Comparison of ENCODE assay signal across 16 cellular contexts in the genomic region with DNA sequence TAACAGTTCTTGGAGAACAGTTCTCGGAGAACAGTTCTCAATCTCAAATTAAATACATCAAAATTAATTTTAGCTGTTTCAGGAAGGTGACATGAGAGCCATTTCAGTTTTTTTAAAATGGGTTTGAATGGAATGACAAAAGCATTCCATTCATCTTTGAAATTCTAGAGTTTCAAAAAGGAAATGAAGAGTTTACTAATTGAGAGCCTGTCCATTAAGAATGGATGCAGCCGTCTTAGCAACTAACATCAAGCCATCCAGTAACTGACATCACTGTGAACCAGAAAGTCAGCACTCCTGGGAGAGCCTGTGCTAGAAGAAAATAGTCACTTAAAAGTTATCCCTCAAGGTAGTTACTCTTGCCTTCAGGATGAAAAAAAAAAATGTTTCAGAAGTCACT. TPM values are rescaled to one million over a fixed set of nuclear protein-coding genes. Genes with fewer than 3 reads are reported as not detected.
DNase-seq lines count a peak whose midpoint lies in the region; TF ChIP-seq lines count a peak whose summit lies in the region.
"Had no signal": no experiment of that assay in that cellular context is flagged by ENCODE, and none has a peak within 500 bp of the region (broad histone marks: within the 10 kb centered on the region; RNA-seq: fewer than 3 reads in every experiment).

No MANE protein-coding gene starts in this region.

- in situ Hi-C loops in G401 (cut with HindIII; ENCODE audit: low sequenced_read_pairs), result no loop called here

- H3K4me3 ChIP-seq in HUES64 (ENCODE audit: low read length), result no peak overlapping the region
- no peak overlapping the region for H3K4me3 ChIP-seq in MG63

- H3K9me3 Mint-ChIP-seq in nephron, result peaks cover 5% of the 10 kb centered on the region

- DNase-seq in A172 (ENCODE audit: low spot score) (peak; percentile 45), dermis blood vessel endothelial cell (peak; percentile 26), MG63 (no peak), G401 (ENCODE audit: low spot score) (no peak), islet precursor cell (no peak), SHP77 treated with DMSO at 0.1 percent for 48 hours (lab: John Stamatoyannopoulos, UW) (no peak)
- DNase-seq: activated CD8-positive, alpha-beta memory T cell treated with anti-CD3 and anti-CD28 coated beads, Interleukin-2, amount 50 U/mL, for 48 hours; naive thymus-derived CD8-positive, alpha-beta T cell; NCI-H524; T-cell had no signal

- H3K4me1 ChIP-seq in HUES64 (ENCODE audit: insufficient read depth, low read length), result peaks cover 28% of the 10 kb centered on the region

- H3K36me3 ChIP-seq in HUES64 (ENCODE audit: insufficient read depth, low read length), result no peaks in the 10 kb centered on the region
- H3K36me3 ChIP-seq in MG63, result no peaks in the 10 kb centered on the region

- H3K9me3 ChIP-seq in HUES64 (ENCODE audit: insufficient read depth, low read depth, low read length) (peaks cover 22% of the 10 kb centered on the region), MG63 (peaks cover 24% of the 10 kb centered on the region)

- peaks cover under 1% of the 10 kb centered on the region for H3K27me3 Mint-ChIP-seq in nephron (ENCODE audit: low read depth)
- H3K27me3 Mint-ChIP-seq: activated naive CD4-positive, alpha-beta T cell treated with anti-CD3 and anti-CD28 coated beads, Interleukin-2, amount 50 U/mL, for 24 hours; stimulated activated memory B cell treated with anti-CD40 and anti-IgM and Interleukin-4, amounts not matched to agents 10 μg/mL and 1 μg/mL and 100 μg/mL, for 72 hours had no signal

- 67% methylated on average over 1 of the region's 2 CpGs for WGBS in HUES64

- peak overlapping the region; percentile 90 to 93 (median 92) for H3K27ac Mint-ChIP-seq in nephron
- H3K27ac Mint-ChIP-seq: activated naive CD4-positive, alpha-beta T cell treated with anti-CD3 and anti-CD28 coated beads, Interleukin-2, amount 50 U/mL, for 24 hours; naive thymus-derived CD8-positive, alpha-beta T cell; stimulated activated memory B cell treated with anti-CD40 and anti-IgM and Interleukin-4, amounts not matched to agents 10 μg/mL and 1 μg/mL and 100 μg/mL, for 72 hours; T-cell had no signal

- H3K36me3 Mint-ChIP-seq in nephron (ENCODE audit: low read depth), result no peaks in the 10 kb centered on the region
- H3K36me3 Mint-ChIP-seq: activated naive CD4-positive, alpha-beta T cell treated with anti-CD3 and anti-CD28 coated beads, Interleukin-2, amount 50 U/mL, for 24 hours; stimulated activated memory B cell treated with anti-CD40 and anti-IgM and Interleukin-4, amounts not matched to agents 10 μg/mL and 1 μg/mL and 100 μg/mL, for 72 hours; T-cell had no signal

- H3K27ac ChIP-seq in HUES64 (ENCODE audit: low read depth, low read length), result 0 out of 2 replicates have a peak overlapping the region, but pooled peaks have one; percentile 0
- H3K27ac ChIP-seq: KMS-11 had no signal

- H3K27me3 ChIP-seq in HUES64 (ENCODE audit: insufficient read depth, low read length) (no peaks in the 10 kb centered on the region), MG63 (no peaks in the 10 kb centered on the region)

- H3K9ac ChIP-seq in HUES64 (ENCODE audit: low read depth, low read length), result no peak overlapping the region
- H3K9ac ChIP-seq: KMS-11 had no signal

- H3K4me1 Mint-ChIP-seq in nephron, result peaks cover 36% of the 10 kb centered on the region
- H3K4me1 Mint-ChIP-seq: activated naive CD4-positive, alpha-beta T cell treated with anti-CD3 and anti-CD28 coated beads, Interleukin-2, amount 50 U/mL, for 24 hours; central memory CD8-positive, alpha-beta T cell; naive thymus-derived CD8-positive, alpha-beta T cell; stimulated activated memory B cell treated with anti-CD40 and anti-IgM and Interleukin-4, amounts not matched to agents 10 μg/mL and 1 μg/mL and 100 μg/mL, for 72 hours; T-cell had no signal

- no peak for TF ChIP-seq CTCF in nephron (IDR thresholded peaks at IDR 0.05; ENCODE audit: unreplicated experiment in 3 of 3)

- H3K4me3 Mint-ChIP-seq in nephron, result no peak overlapping the region
- H3K4me3 Mint-ChIP-seq: activated naive CD4-positive, alpha-beta T cell treated with anti-CD3 and anti-CD28 coated beads, Interleukin-2, amount 50 U/mL, for 24 hours; central memory CD8-positive, alpha-beta T cell; naive thymus-derived CD8-positive, alpha-beta T cell; stimulated activated memory B cell treated with anti-CD40 and anti-IgM and Interleukin-4, amounts not matched to agents 10 μg/mL and 1 μg/mL and 100 μg/mL, for 72 hours; T-cell had no signal

RNA-seq across cellular contexts. Expression of gene FSTL1, which starts 47.0 kb away (rescaled TPM):
- 812 and 991 TPM in 2 replicates for total RNA-seq in A172 (2014; rRNA removed; shearing (Covaris generic))
- 142 TPM for polyA plus RNA-seq in HUES64 (2013, experiment 1 of 2)
- polyA plus RNA-seq in HUES64 (2013, experiment 2 of 2), result 186 TPM
- 524 and 719 TPM in 2 replicates for total RNA-seq in dermis blood vessel endothelial cell
- 642 and 656 TPM in 2 replicates for total RNA-seq in MG63 (2014; rRNA removed; shearing (Covaris generic); ENCODE audit: low replicate concordance)
- total RNA-seq in G401 (2014; rRNA removed; shearing (Covaris generic)), result 117 and 179 TPM in 2 replicates

Comparison
In these comparisons a context has a peak if more than half of its experiments do, and no peak if none do; other contexts are left out.
1. DNase-seq: peak in A172 (single experiment) and dermis blood vessel endothelial cell (single experiment); none in MG63 (single experiment), G401 (single experiment), islet precursor cell (single experiment) and SHP77 treated with DMSO at 0.1 percent for 48 hours (single experiment).